In the genomic region with DNA sequence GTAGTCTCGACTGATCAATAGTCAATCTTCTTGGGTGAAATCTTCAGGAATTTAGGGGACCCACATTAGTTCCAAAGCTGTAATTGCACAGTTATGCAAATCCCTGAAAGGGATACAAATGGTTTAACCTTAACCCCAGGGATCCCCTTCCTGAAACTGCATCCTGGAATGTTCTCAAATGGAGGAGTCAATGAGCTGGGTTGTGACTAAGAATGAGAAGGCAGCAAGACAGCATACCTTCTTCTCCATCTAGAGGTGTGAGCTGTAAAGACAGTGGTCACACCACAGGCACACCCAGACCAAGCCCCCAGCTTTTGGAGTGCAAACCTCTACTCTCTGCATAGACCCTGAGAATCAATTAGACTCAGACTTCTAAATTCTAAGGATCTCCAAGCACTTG, we compare ENCODE assay signal across 1 cellular context.
TF ChIP-seq lines count a peak whose summit lies in the region.

No MANE protein-coding gene starts in this region.

TF ChIP-seq in GM23338, 12 proteins besides CTCF, POLR2A, EP300 and RAD21 (continued from another document):
- TF ChIP-seq, protein P1, sequence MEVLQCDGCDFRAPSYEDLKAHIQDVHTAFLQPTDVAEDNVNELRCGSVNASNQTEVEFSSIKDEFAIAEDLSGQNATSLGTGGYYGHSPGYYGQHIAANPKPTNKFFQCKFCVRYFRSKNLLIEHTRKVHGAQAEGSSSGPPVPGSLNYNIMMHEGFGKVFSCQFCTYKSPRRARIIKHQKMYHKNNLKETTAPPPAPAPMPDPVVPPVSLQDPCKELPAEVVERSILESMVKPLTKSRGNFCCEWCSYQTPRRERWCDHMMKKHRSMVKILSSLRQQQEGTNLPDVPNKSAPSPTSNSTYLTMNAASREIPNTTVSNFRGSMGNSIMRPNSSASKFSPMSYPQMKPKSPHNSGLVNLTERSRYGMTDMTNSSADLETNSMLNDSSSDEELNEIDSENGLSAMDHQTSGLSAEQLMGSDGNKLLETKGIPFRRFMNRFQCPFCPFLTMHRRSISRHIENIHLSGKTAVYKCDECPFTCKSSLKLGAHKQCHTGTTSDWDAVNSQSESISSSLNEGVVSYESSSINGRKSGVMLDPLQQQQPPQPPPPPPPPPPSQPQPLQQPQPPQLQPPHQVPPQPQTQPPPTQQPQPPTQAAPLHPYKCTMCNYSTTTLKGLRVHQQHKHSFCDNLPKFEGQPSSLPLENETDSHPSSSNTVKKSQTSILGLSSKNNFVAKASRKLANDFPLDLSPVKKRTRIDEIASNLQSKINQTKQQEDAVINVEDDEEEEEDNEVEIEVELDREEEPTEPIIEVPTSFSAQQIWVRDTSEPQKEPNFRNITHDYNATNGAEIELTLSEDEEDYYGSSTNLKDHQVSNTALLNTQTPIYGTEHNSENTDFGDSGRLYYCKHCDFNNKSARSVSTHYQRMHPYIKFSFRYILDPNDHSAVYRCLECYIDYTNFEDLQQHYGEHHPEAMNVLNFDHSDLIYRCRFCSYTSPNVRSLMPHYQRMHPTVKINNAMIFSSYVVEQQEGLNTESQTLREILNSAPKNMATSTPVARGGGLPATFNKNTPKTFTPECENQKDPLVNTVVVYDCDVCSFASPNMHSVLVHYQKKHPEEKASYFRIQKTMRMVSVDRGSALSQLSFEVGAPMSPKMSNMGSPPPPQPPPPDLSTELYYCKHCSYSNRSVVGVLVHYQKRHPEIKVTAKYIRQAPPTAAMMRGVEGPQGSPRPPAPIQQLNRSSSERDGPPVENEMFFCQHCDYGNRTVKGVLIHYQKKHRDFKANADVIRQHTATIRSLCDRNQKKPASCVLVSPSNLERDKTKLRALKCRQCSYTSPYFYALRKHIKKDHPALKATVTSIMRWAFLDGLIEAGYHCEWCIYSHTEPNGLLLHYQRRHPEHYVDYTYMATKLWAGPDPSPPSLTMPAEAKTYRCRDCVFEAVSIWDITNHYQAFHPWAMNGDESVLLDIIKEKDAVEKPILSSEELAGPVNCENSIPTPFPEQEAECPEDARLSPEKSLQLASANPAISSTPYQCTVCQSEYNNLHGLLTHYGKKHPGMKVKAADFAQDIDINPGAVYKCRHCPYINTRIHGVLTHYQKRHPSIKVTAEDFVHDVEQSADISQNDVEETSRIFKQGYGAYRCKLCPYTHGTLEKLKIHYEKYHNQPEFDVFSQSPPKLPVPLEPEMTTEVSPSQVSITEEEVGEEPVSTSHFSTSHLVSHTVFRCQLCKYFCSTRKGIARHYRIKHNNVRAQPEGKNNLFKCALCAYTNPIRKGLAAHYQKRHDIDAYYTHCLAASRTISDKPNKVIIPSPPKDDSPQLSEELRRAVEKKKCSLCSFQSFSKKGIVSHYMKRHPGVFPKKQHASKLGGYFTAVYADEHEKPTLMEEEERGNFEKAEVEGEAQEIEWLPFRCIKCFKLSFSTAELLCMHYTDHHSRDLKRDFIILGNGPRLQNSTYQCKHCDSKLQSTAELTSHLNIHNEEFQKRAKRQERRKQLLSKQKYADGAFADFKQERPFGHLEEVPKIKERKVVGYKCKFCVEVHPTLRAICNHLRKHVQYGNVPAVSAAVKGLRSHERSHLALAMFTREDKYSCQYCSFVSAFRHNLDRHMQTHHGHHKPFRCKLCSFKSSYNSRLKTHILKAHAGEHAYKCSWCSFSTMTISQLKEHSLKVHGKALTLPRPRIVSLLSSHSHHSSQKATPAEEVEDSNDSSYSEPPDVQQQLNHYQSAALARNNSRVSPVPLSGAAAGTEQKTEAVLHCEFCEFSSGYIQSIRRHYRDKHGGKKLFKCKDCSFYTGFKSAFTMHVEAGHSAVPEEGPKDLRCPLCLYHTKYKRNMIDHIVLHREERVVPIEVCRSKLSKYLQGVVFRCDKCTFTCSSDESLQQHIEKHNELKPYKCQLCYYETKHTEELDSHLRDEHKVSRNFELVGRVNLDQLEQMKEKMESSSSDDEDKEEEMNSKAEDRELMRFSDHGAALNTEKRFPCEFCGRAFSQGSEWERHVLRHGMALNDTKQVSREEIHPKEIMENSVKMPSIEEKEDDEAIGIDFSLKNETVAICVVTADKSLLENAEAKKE (CRISPR knock-in tag; IDR thresholded peaks at IDR 0.05), result peak; percentile 96
